In genomic region chr1:26759531-26759930, GRCh38 we compare ENCODE assay signal across 11 cellular contexts.
"Had no signal": no experiment of that assay in that cellular context is flagged by ENCODE, and none has a peak within 500 bp of the region (broad histone marks: within the 10 kb centered on the region; RNA-seq: fewer than 3 reads in every experiment).

No MANE protein-coding gene starts in this region.

- H3K27ac ChIP-seq: body of pancreas had no signal

- H3K9me3 Mint-ChIP-seq: activated CD4-positive, alpha-beta T cell treated with anti-CD3 and anti-CD28 coated beads, Interleukin-2, amount 10 ng/mL, durations not matched to agents 7 days and 5 days; dendritic cell treated with granulocyte-macrophage colony-stimulating factor and Interleukin-4, amounts not matched to agents 40 ng/mL and 50 ng/mL, for 4 days; T-helper 1 cell treated with Interleukin-12 subunit alpha and Interleukin-12 subunit beta and Interleukin-4 antibody, amounts not matched to agents 30 μg/mL and 1 μg/mL, for 36 hours; WTC11 had no signal

- H3K4me3 Mint-ChIP-seq: activated CD4-positive, alpha-beta T cell treated with anti-CD3 and anti-CD28 coated beads, Interleukin-2, amount 10 ng/mL, durations not matched to agents 7 days and 5 days; dendritic cell treated with granulocyte-macrophage colony-stimulating factor and Interleukin-4, amounts not matched to agents 40 ng/mL and 50 ng/mL, for 4 days; T-helper 1 cell treated with Interleukin-12 subunit alpha and Interleukin-12 subunit beta and Interleukin-4 antibody, amounts not matched to agents 30 μg/mL and 1 μg/mL, for 36 hours; WTC11 had no signal

- H3K27me3 Mint-ChIP-seq: activated CD4-positive, alpha-beta T cell treated with anti-CD3 and anti-CD28 coated beads, Interleukin-2, amount 10 ng/mL, durations not matched to agents 7 days and 5 days; dendritic cell treated with granulocyte-macrophage colony-stimulating factor and Interleukin-4, amounts not matched to agents 40 ng/mL and 50 ng/mL, for 4 days had no signal

- ATAC-seq: body of pancreas, left colon, SK-N-SH treated with all-trans-retinoic acid at 6 μM for 48 hours, WTC11 had no signal

- DNase-seq: activated CD4-positive, alpha-beta T cell treated with anti-CD3 and anti-CD28 coated beads, Interleukin-2, amount 10 ng/mL, durations not matched to agents 7 days and 5 days; activated naive CD4-positive, alpha-beta T cell; amniotic stem cell; body of pancreas; left colon; stimulated activated CD4-positive, alpha-beta T cell treated with anti-CD3 and anti-CD28 coated beads, Interleukin-15, amount 100 ng/mL, for 24 hours; stimulated activated CD4-positive, alpha-beta T cell treated with anti-CD3 and anti-CD28 coated beads, Interleukin-4, amount 100 ng/mL, for 4 hours had no signal

- H3K9me3 ChIP-seq: body of pancreas had no signal

- H3K27me3 ChIP-seq: body of pancreas had no signal

- H3K27ac Mint-ChIP-seq: activated CD4-positive, alpha-beta T cell treated with anti-CD3 and anti-CD28 coated beads, Interleukin-2, amount 10 ng/mL, durations not matched to agents 7 days and 5 days; dendritic cell treated with granulocyte-macrophage colony-stimulating factor and Interleukin-4, amounts not matched to agents 40 ng/mL and 50 ng/mL, for 4 days had no signal

- H3K4me3 ChIP-seq: body of pancreas had no signal
